Comparison of ENCODE assay signal across 10 cellular contexts in genomic region chr13:35549481-35549880, GRCh38.
DNase-seq lines count a peak whose midpoint lies in the region; ATAC-seq and TF ChIP-seq lines count a peak whose summit lies in the region.
"Had no signal": no experiment of that assay in that cellular context is flagged by ENCODE, and none has a peak within 500 bp of the region (broad histone marks: within the 10 kb centered on the region; RNA-seq: fewer than 3 reads in every experiment).

No MANE protein-coding gene starts in this region.

- DNase-seq in astrocyte of the cerebellum (ENCODE audit: low read depth) (peak; percentile 31), gastrocnemius medialis (no peak), NCI-H2029 (lab: John Stamatoyannopoulos, UW) (no peak), NCI-H748 treated with DMSO at 0.1 percent for 48 hours (lab: John Stamatoyannopoulos, UW) (no peak)
- DNase-seq: central memory CD4-positive, alpha-beta T cell; NCI-H2081 had no signal

- no peak for TF ChIP-seq POLR2A in gastrocnemius medialis (IDR thresholded peaks at IDR 0.05)

- in situ Hi-C loops in astrocyte of the cerebellum (cut with HindIII; ENCODE audit: low sequenced_read_pairs) (no loop called here), gastrocnemius medialis (cut with MboI; ENCODE audit: low sequenced_read_pairs in 4 of 4) (no loop called here)

- no peak overlapping the region for H3K27ac ChIP-seq in gastrocnemius medialis
- H3K27ac ChIP-seq: VCaP had no signal

- H3K4me1 ChIP-seq in gastrocnemius medialis, result peaks cover 0 to 4% of the 10 kb centered on the region in 2 donors

- no peaks in the 10 kb centered on the region for H3K9me3 ChIP-seq in gastrocnemius medialis

- no peak for TF ChIP-seq CTCF in astrocyte of the cerebellum (IDR thresholded peaks at IDR 0.05; ENCODE audit: low read depth, low read length, missing control alignments)
- no peak for TF ChIP-seq CTCF in gastrocnemius medialis (IDR thresholded peaks at IDR 0.05 in 4 of 5, conservative IDR thresholded peaks at IDR 0.05 in 1 of 5)

- peaks cover 0 to 2% of the 10 kb centered on the region in 2 donors for H3K36me3 ChIP-seq in gastrocnemius medialis

- ATAC-seq in GM18519 (IDR thresholded peaks at IDR 0.05; ENCODE audit: low FRiP score, unreplicated experiment) (peak; percentile 43), HG03108 (IDR thresholded peaks at IDR 0.05; ENCODE audit: unreplicated experiment) (peak; percentile 86), gastrocnemius medialis (peak; percentile 91 to 99), GM21381 (IDR thresholded peaks at IDR 0.05; ENCODE audit: unreplicated experiment) (no peak)

- H3K4me3 ChIP-seq in astrocyte of the cerebellum (ENCODE audit: low read depth, low read length) (no peak overlapping the region), gastrocnemius medialis (no peak overlapping the region)

- intact Hi-C loops in gastrocnemius medialis (cut with DNase I; ENCODE audit: low total_unique reads), result no loop called here

- no peaks in the 10 kb centered on the region for H3K27me3 ChIP-seq in gastrocnemius medialis
